In genomic region chr4:76641758-76642157, GRCh38 we compare ENCODE assay signal across 18 cellular contexts.
A peak's percentile ranks its signal among the peaks of the same experiment; 100 is the strongest.
DNase-seq lines count a peak whose midpoint lies in the region; ATAC-seq and TF ChIP-seq lines count a peak whose summit lies in the region.
"Had no signal": no experiment of that assay in that cellular context is flagged by ENCODE, and none has a peak within 500 bp of the region (broad histone marks: within the 10 kb centered on the region; RNA-seq: fewer than 3 reads in every experiment).

No MANE protein-coding gene starts in this region.

- DNase-seq in DMS153 treated with DMSO at 0.1 percent for 48 hours (lab: John Stamatoyannopoulos, UW; ENCODE audit: unreplicated experiment) (peak; percentile 61), MM.1S (no peak), NCI-H345 treated with DMSO at 0.1 percent for 48 hours (lab: John Stamatoyannopoulos, UW; ENCODE audit: unreplicated experiment) (peak; percentile 53), esophagus squamous epithelium (lab: John Stamatoyannopoulos, UW) (no peak), right lobe of liver (no peak), ACHN (no peak)
- no peak for DNase-seq in effector memory CD4-positive, alpha-beta T cell
- DNase-seq: activated CD4-positive, alpha-beta T cell treated with anti-CD3 and anti-CD28 coated beads for 1 hour; activated CD8-positive, alpha-beta T cell treated with anti-CD3 and anti-CD28 coated beads, Interleukin-2, amount 10 ng/mL, durations not matched to agents 7 days and 5 days; CD8-positive, alpha-beta memory T cell; cortex of kidney; glutamatergic neuron; HFFc6; mammary epithelial cell; NCI-H1694 treated with DMSO at 0.1 percent for 48 hours; testis had no signal

- no peak for ATAC-seq in right lobe of liver
- ATAC-seq: activated CD8-positive, alpha-beta T cell treated with anti-CD3 and anti-CD28 coated beads, Interleukin-2, amount 10 ng/mL, durations not matched to agents 7 days and 5 days; HepG2 had no signal

- H3K4me1 ChIP-seq in MM.1S (ENCODE audit: low read length) (peaks cover 26% of the 10 kb centered on the region), esophagus squamous epithelium (peaks cover 0 to 42% (median 3%) of the 10 kb centered on the region in 3 donors), right lobe of liver (no peaks in the 10 kb centered on the region)
- H3K4me1 ChIP-seq in effector memory CD4-positive, alpha-beta T cell (ENCODE audit: control insufficient read depth, insufficient read depth, low read length, poor library complexity, severe bottlenecking), result no peaks in the 10 kb centered on the region
- H3K4me1 ChIP-seq: prostate gland, testis had no signal

- intact Hi-C loops in esophagus squamous epithelium (cut with DNase I), result no loop called here
- intact Hi-C loops in right lobe of liver (cut with DNase I), result no loop called here

- H3K27ac ChIP-seq in MM.1S (ENCODE audit: low read length) (peak overlapping the region; percentile 63; the same call in 1 of the 2 replicates), esophagus squamous epithelium (peak overlapping the region in 3 of 4 donors; percentile 0 to 65 (median 40)), right lobe of liver (no peak overlapping the region)
- no peak overlapping the region for H3K27ac ChIP-seq in effector memory CD4-positive, alpha-beta T cell (ENCODE audit: insufficient read depth, low read length, poor library complexity, severe bottlenecking)
- H3K27ac ChIP-seq: prostate gland, testis had no signal

- no peaks in the 10 kb centered on the region for H3K9me3 ChIP-seq in MM.1S (replicated peaks; ENCODE audit: insufficient read depth, low read length)
- H3K9me3 ChIP-seq in esophagus squamous epithelium, result no peaks in the 10 kb centered on the region
- no peaks in the 10 kb centered on the region for H3K9me3 ChIP-seq in right lobe of liver
- no peaks in the 10 kb centered on the region for H3K9me3 ChIP-seq in effector memory CD4-positive, alpha-beta T cell (ENCODE audit: control insufficient read depth, low read length)
- H3K9me3 ChIP-seq: prostate gland, testis had no signal

- peak overlapping the region; percentile 16; the same call in 1 of the 2 replicates for H3K4me2 ChIP-seq in MM.1S (ENCODE audit: low read depth, low read length)

- H3K9me2 ChIP-seq in MM.1S (replicated peaks; ENCODE audit: insufficient read depth, low read length), result no peaks in the 10 kb centered on the region

- H3F3A ChIP-seq in MM.1S (ENCODE audit: insufficient read depth, low read length), result peaks cover 11% of the 10 kb centered on the region

- WGBS in esophagus squamous epithelium, 2 donors, result 39 to 80% methylated on average over 2 of the region's 2 CpGs
- WGBS in right lobe of liver (ENCODE audit: insufficient coverage, low coverage, low lambda C conversion rate, missing lambda C conversion rate), result 72% methylated on average over 2 of the region's 2 CpGs

- TF ChIP-seq POLR2A in esophagus squamous epithelium (IDR thresholded peaks at IDR 0.05) (no peak), right lobe of liver (IDR thresholded peaks at IDR 0.05) (no peak)

- no peaks in the 10 kb centered on the region for H3K79me2 ChIP-seq in MM.1S (ENCODE audit: low read length)

- in situ Hi-C loops in ACHN (cut with HindIII; ENCODE audit: low pct_ligation_motif_present, low pct_unique_long_range_greater_than_20kb, low sequenced_read_pairs), result no loop called here

- H3K27me3 ChIP-seq in MM.1S (replicated peaks; ENCODE audit: insufficient read depth, low read length), result no peaks in the 10 kb centered on the region
- no peaks in the 10 kb centered on the region for H3K27me3 ChIP-seq in esophagus squamous epithelium
- no peaks in the 10 kb centered on the region for H3K27me3 ChIP-seq in right lobe of liver
- H3K27me3 ChIP-seq in effector memory CD4-positive, alpha-beta T cell (replicated peaks; ENCODE audit: control insufficient read depth, insufficient read depth, low read length, poor library complexity, severe bottlenecking), result peaks cover 4% of the 10 kb centered on the region
- H3K27me3 ChIP-seq: testis had no signal

- H3K9ac ChIP-seq in MM.1S (ENCODE audit: low read length), result no peak overlapping the region

- no peak overlapping the region for H2AFZ ChIP-seq in MM.1S (ENCODE audit: low read length)

- H3K4me3 ChIP-seq in MM.1S (ENCODE audit: low read length), result no peak overlapping the region
- peak overlapping the region in 2 of 4 donors; percentile 27 to 37 for H3K4me3 ChIP-seq in esophagus squamous epithelium
- no peak overlapping the region for H3K4me3 ChIP-seq in right lobe of liver
- no peak overlapping the region for H3K4me3 ChIP-seq in effector memory CD4-positive, alpha-beta T cell (ENCODE audit: insufficient read depth, low read depth, low read length, poor library complexity, severe bottlenecking)
- H3K4me3 ChIP-seq: prostate gland, testis had no signal

- H4K20me1 ChIP-seq in MM.1S (ENCODE audit: insufficient read depth, low read length), result no peaks in the 10 kb centered on the region

- TF ChIP-seq CTCF in MM.1S (IDR thresholded peaks at IDR 0.05; ENCODE audit: low read length), result no peak
- no peak for TF ChIP-seq CTCF in esophagus squamous epithelium (IDR thresholded peaks at IDR 0.05)
- no peak for TF ChIP-seq CTCF in right lobe of liver (IDR thresholded peaks at IDR 0.05)

- H3K36me3 ChIP-seq in MM.1S (replicated peaks; ENCODE audit: insufficient read depth, low read length) (no peaks in the 10 kb centered on the region), esophagus squamous epithelium (no peaks in the 10 kb centered on the region), right lobe of liver (peaks cover 0 to 4% (median 0%) of the 10 kb centered on the region in 4 donors)
- no peaks in the 10 kb centered on the region for H3K36me3 ChIP-seq in effector memory CD4-positive, alpha-beta T cell (ENCODE audit: control insufficient read depth, insufficient read depth, low read length)
- H3K36me3 ChIP-seq: prostate gland had no signal

Comparison
In these comparisons a context has a peak if more than half of its experiments do, and no peak if none do; other contexts are left out.
1. DNase-seq: peak in DMS153 treated with DMSO at 0.1 percent for 48 hours (single experiment) and NCI-H345 treated with DMSO at 0.1 percent for 48 hours (single experiment); none in MM.1S (single experiment), esophagus squamous epithelium (single experiment), right lobe of liver (0 of 3), effector memory CD4-positive, alpha-beta T cell (0 of 3) and ACHN (single experiment).
2. H3K27ac ChIP-seq: peak in MM.1S (single experiment) and esophagus squamous epithelium (3 of 4); none in right lobe of liver (0 of 3) and effector memory CD4-positive, alpha-beta T cell (single experiment).